Comparison of ENCODE assay signal across 33 cellular contexts in the genomic region with DNA sequence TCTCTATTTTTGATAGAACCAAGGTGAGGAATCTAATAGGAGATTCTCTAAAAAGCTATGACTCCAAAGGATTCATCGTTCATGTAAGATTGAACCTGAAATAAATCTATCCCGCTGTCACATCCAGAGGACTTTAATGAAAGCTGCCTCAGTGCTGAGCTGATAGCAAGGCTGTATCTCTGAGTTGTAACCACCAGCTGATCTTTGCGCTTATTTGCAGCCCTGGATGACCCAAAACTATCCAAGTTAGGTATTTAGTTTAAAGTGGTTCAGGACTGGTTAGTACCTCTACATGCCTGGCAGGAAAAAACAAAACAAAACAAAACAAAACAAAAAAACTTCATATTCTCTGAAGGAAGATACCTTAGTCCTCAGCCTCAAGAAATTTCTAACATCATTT. TPM values are rescaled to one million over a fixed set of nuclear protein-coding genes. Genes with fewer than 3 reads are reported as not detected.
"Had no signal": no experiment of that assay in that cellular context is flagged by ENCODE, and none has a peak within 500 bp of the region (broad histone marks: within the 10 kb centered on the region; RNA-seq: fewer than 3 reads in every experiment).

No MANE protein-coding gene starts in this region.

- H3K36me3 ChIP-seq: ascending aorta, cardiac muscle cell had no signal

- H3K27me3 ChIP-seq: ascending aorta, cardiac muscle cell had no signal

- H3K4me1 ChIP-seq: ascending aorta had no signal

- H3K4me3 ChIP-seq: ascending aorta, cardiac muscle cell had no signal

- H3K27ac ChIP-seq: ascending aorta, cardiac muscle cell, VCaP had no signal

- ATAC-seq: activated CD8-positive, alpha-beta T cell treated with anti-CD3 and anti-CD28 coated beads for 36 hours; activated naive CD8-positive, alpha-beta T cell treated with anti-CD3 and anti-CD28 coated beads, Interleukin-2, amount 50 U/mL, for 24 hours; activated T-cell treated with anti-CD3 and anti-CD28 coated beads, Interleukin-2, amount 50 U/mL, for 4 hours; T-cell; T-helper 17 cell had no signal

- FAIRE-seq: bronchial epithelial cell, TTC549 had no signal

- DNase-seq: activated B cell treated with CpG ODN at 0.5 μM for 24 hours; activated CD4-positive, alpha-beta memory T cell treated with anti-CD3 and anti-CD28 coated beads for 36 hours; activated CD4-positive, alpha-beta T cell treated with anti-CD3 and anti-CD28 coated beads for 4 hours; activated CD4-positive, alpha-beta T cell treated with anti-CD3 and anti-CD28 coated beads, Interleukin-2, amount 10 ng/mL, durations not matched to agents 24 days and 14 days; activated CD4-positive, alpha-beta T cell treated with anti-CD3 and anti-CD28 coated beads, Interleukin-2, amount 50 U/mL, for 1 hour; activated CD4-positive, alpha-beta T cell treated with anti-CD3 and anti-CD28 coated beads, Interleukin-2, amount 50 U/mL, for 4 hours; activated CD4-positive, CD25-positive, alpha-beta regulatory T cell treated with anti-CD3 and anti-CD28 coated beads, Interleukin-2, amount 50 U/mL, for 72 hours; activated CD8-positive, alpha-beta memory T cell treated with anti-CD3 and anti-CD28 coated beads, Interleukin-2, amount 50 U/mL, for 4 hours; activated CD8-positive, alpha-beta T cell treated with anti-CD3 and anti-CD28 coated beads for 36 hours; activated effector memory CD4-positive, alpha-beta T cell treated with Interleukin-2 at 50 U/mL for 16 hours; activated gamma-delta T cell; activated naive CD4-positive, alpha-beta T cell treated with anti-CD3 and anti-CD28 coated beads, Interleukin-2, amount 10 ng/mL, durations not matched to agents 7 days and 5 days; activated naive CD4-positive, alpha-beta T cell treated with Interleukin-2 at 50 U/mL for 16 hours; activated naive CD8-positive, alpha-beta T cell treated with anti-CD3 and anti-CD28 coated beads, Interleukin-2, amount 10 ng/mL, durations not matched to agents 7 days and 5 days; activated naive CD8-positive, alpha-beta T cell treated with anti-CD3 and anti-CD28 coated beads, Interleukin-2, amount 50 U/mL, for 24 hours; activated T-cell treated with anti-CD3 and anti-CD28 coated beads for 4 hours; activated T-cell treated with anti-CD3 and anti-CD28 coated beads, Interleukin-2, amount 50 U/mL, for 1 hour; activated T-cell treated with anti-CD3 and anti-CD28 coated beads, Interleukin-2, amount 50 U/mL, for 4 hours; amygdala; anterior cingulate cortex; caudate nucleus; cerebellar nuclear complex; T-cell; T-helper 17 cell had no signal

- H3K9me3 ChIP-seq: ascending aorta had no signal

RNA-seq across cellular contexts. Expression of gene ANKRD33, which starts 8.8 kb away (rescaled TPM):
- total RNA-seq: activated B cell treated with CpG ODN at 0.5 μM for 24 hours; activated CD4-positive, alpha-beta memory T cell treated with anti-CD3 and anti-CD28 coated beads for 36 hours; activated CD4-positive, alpha-beta T cell treated with anti-CD3 and anti-CD28 coated beads, Interleukin-2, amount 10 ng/mL, durations not matched to agents 24 days and 14 days; activated CD8-positive, alpha-beta memory T cell treated with anti-CD3 and anti-CD28 coated beads for 36 hours; activated CD8-positive, alpha-beta T cell treated with anti-CD3 and anti-CD28 coated beads for 36 hours; activated naive CD8-positive, alpha-beta T cell treated with anti-CD3 and anti-CD28 coated beads, Interleukin-2, amount 10 ng/mL, durations not matched to agents 7 days and 5 days; activated T-cell treated with anti-CD3 and anti-CD28 coated beads, Interleukin-2, amount 50 U/mL, for 4 hours; activated T-helper 2 cell treated with anti-CD3 and anti-CD28 coated beads, Interferon-gamma antibody, Interleukin-2, Interleukin-4, amounts not matched to agents 10 μg/mL and 5 μg/mL and 100 μg/mL, durations not matched to agents 14 hours and 24 hours and 36 hours; ascending aorta; bronchial epithelial cell; T-cell; T-helper 1 cell treated with Interleukin-12 subunit alpha and Interleukin-12 subunit beta and Interleukin-4 antibody, amounts not matched to agents 30 ng/mL and 1 ng/mL, for 36 hours; T-helper 17 cell; T-helper 2 cell treated with Interferon-gamma antibody and Interleukin-4, amounts not matched to agents 100 ng/mL and 5 ng/mL, for 36 hours had no signal
- polyA plus RNA-seq: cardiac muscle cell had no signal

RNA-seq across cellular contexts. Expression of gene ACVRL1, which starts 28.2 kb away (rescaled TPM):
- total RNA-seq: activated B cell treated with CpG ODN at 0.5 μM for 24 hours; activated CD4-positive, alpha-beta memory T cell treated with anti-CD3 and anti-CD28 coated beads for 36 hours; activated CD4-positive, alpha-beta T cell treated with anti-CD3 and anti-CD28 coated beads, Interleukin-2, amount 10 ng/mL, durations not matched to agents 24 days and 14 days; activated CD8-positive, alpha-beta memory T cell treated with anti-CD3 and anti-CD28 coated beads for 36 hours; activated CD8-positive, alpha-beta T cell treated with anti-CD3 and anti-CD28 coated beads for 36 hours; activated naive CD8-positive, alpha-beta T cell treated with anti-CD3 and anti-CD28 coated beads, Interleukin-2, amount 10 ng/mL, durations not matched to agents 7 days and 5 days; activated T-helper 2 cell treated with anti-CD3 and anti-CD28 coated beads, Interferon-gamma antibody, Interleukin-2, Interleukin-4, amounts not matched to agents 10 μg/mL and 5 μg/mL and 100 μg/mL, durations not matched to agents 14 hours and 24 hours and 36 hours; T-helper 1 cell treated with Interleukin-12 subunit alpha and Interleukin-12 subunit beta and Interleukin-4 antibody, amounts not matched to agents 30 ng/mL and 1 ng/mL, for 36 hours; T-helper 17 cell; T-helper 2 cell treated with Interferon-gamma antibody and Interleukin-4, amounts not matched to agents 100 ng/mL and 5 ng/mL, for 36 hours had no signal
- polyA plus RNA-seq: cardiac muscle cell had no signal

RNA-seq across cellular contexts. Expression of gene FIGNL2, which starts 30.6 kb away (rescaled TPM):
- total RNA-seq: ascending aorta, bronchial epithelial cell had no signal
